Comparison of ENCODE assay signal across 13 cellular contexts in genomic region chr2:96604104-96604503, GRCh38. TPM values are rescaled to one million over a fixed set of nuclear protein-coding genes. Genes with fewer than 3 reads are reported as not detected.
DNase-seq lines count a peak whose midpoint lies in the region; ATAC-seq and TF ChIP-seq lines count a peak whose summit lies in the region.
"Had no signal": no experiment of that assay in that cellular context is flagged by ENCODE, and none has a peak within 500 bp of the region (broad histone marks: within the 10 kb centered on the region; RNA-seq: fewer than 3 reads in every experiment).

No MANE protein-coding gene starts in this region.

- H3K4me3 ChIP-seq in A673 (ENCODE audit: low read depth, low read length, poor library complexity, severe bottlenecking) (no peak overlapping the region), GM23338 (no peak overlapping the region), WERI-Rb-1 (ENCODE audit: low read depth, low read length) (no peak overlapping the region)
- H3K4me3 ChIP-seq: left ventricle myocardium inferior had no signal

- ATAC-seq in GM23338: peak; percentile 77
- ATAC-seq in HG02678 (IDR thresholded peaks at IDR 0.05; ENCODE audit: unreplicated experiment): no peak
- ATAC-seq: activated CD8-positive, alpha-beta T cell treated with anti-CD3 and anti-CD28 coated beads, Interleukin-2, amount 10 ng/mL, durations not matched to agents 7 days and 5 days had no signal

- no peaks in the 10 kb centered on the region for H3F3A ChIP-seq in GM23338 (replicated peaks; ENCODE audit: low read depth)

- peaks cover 85% of the 10 kb centered on the region for H3K36me3 Mint-ChIP-seq in GM23338 (ENCODE audit: low read depth)
- peaks cover 11% of the 10 kb centered on the region for H3K36me3 Mint-ChIP-seq in glutamatergic neuron (ENCODE audit: unreplicated experiment)

- H3K4me1 ChIP-seq in A673 (ENCODE audit: insufficient read depth, low read length, poor library complexity, severe bottlenecking): no peaks in the 10 kb centered on the region
- H3K4me1 ChIP-seq in GM23338 (ENCODE audit: insufficient read depth): no peaks in the 10 kb centered on the region

- TF ChIP-seq CTCF in A673 (conservative IDR thresholded peaks at IDR 0.05; ENCODE audit: low read depth, low read length): 0 out of 2 replicates have a peak, but pooled peaks have one; percentile 13
- peak; percentile 30 to 35; a peak in 3 of 4 replicates for TF ChIP-seq CTCF in GM23338 (conservative IDR thresholded peaks at IDR 0.05; ENCODE audit: low read depth in 2 of 2)
- 0 out of 2 replicates have a peak, but pooled peaks have one; percentile 35 for TF ChIP-seq CTCF in WERI-Rb-1 (IDR thresholded peaks at IDR 0.05; ENCODE audit: low read depth, low read length)
- no peak for TF ChIP-seq CTCF in glutamatergic neuron (IDR thresholded peaks at IDR 0.05; ENCODE audit: partially characterized antibody, unreplicated experiment)

- CTCF ChIA-PET in A673 (lab: Charles Lee): no interaction called here

- H3K9me3 Mint-ChIP-seq in GM23338 (no peaks in the 10 kb centered on the region), glutamatergic neuron (ENCODE audit: unreplicated experiment) (no peaks in the 10 kb centered on the region)
- H3K9me3 Mint-ChIP-seq: T-helper 2 cell treated with Interferon-gamma antibody and Interleukin-4, amounts not matched to agents 5 μg/mL and 100 μg/mL, for 36 hours had no signal

- no TSS peak for BruUV-seq in A673 (replicated peaks; lab: Mats Ljungman, UMichigan)

- H3K36me3 ChIP-seq in A673 (ENCODE audit: insufficient read depth, low read length, poor library complexity, severe bottlenecking) (peaks cover 98% of the 10 kb centered on the region), GM23338 (ENCODE audit: insufficient read depth) (peaks cover 55% of the 10 kb centered on the region), WERI-Rb-1 (peaks cover 99% of the 10 kb centered on the region)

- H3K4me3 Mint-ChIP-seq in GM23338: no peak overlapping the region
- H3K4me3 Mint-ChIP-seq in glutamatergic neuron (ENCODE audit: unreplicated experiment): no peak overlapping the region
- H3K4me3 Mint-ChIP-seq: activated CD8-positive, alpha-beta T cell treated with anti-CD3 and anti-CD28 coated beads, Interleukin-2, amount 10 ng/mL, durations not matched to agents 7 days and 5 days; T-helper 2 cell treated with Interferon-gamma antibody and Interleukin-4, amounts not matched to agents 5 μg/mL and 100 μg/mL, for 36 hours had no signal

- H3K9me3 ChIP-seq in A673 (ENCODE audit: low read depth, low read length, poor library complexity, severe bottlenecking) (no peaks in the 10 kb centered on the region), WERI-Rb-1 (ENCODE audit: severe bottlenecking) (no peaks in the 10 kb centered on the region)
- H3K9me3 ChIP-seq: left ventricle myocardium inferior had no signal

- H3K9me2 ChIP-seq in GM23338 (ENCODE audit: insufficient read depth): no peaks in the 10 kb centered on the region

- H3K79me2 ChIP-seq in GM23338 (replicated peaks; ENCODE audit: insufficient read depth): no peaks in the 10 kb centered on the region

- H3K27ac ChIP-seq in A673 (ENCODE audit: low read depth, low read length, poor library complexity, severe bottlenecking) (no peak overlapping the region), GM23338 (ENCODE audit: low read depth) (no peak overlapping the region), WERI-Rb-1 (no peak overlapping the region)
- H3K27ac ChIP-seq: left ventricle myocardium inferior had no signal

- H3K27ac Mint-ChIP-seq in GM23338 (no peak overlapping the region), glutamatergic neuron (ENCODE audit: unreplicated experiment) (no peak overlapping the region)
- H3K27ac Mint-ChIP-seq: activated CD8-positive, alpha-beta T cell treated with anti-CD3 and anti-CD28 coated beads, Interleukin-2, amount 10 ng/mL, durations not matched to agents 7 days and 5 days; T-helper 2 cell treated with Interferon-gamma antibody and Interleukin-4, amounts not matched to agents 5 μg/mL and 100 μg/mL, for 36 hours had no signal

- H2AFZ ChIP-seq in GM23338: no peak overlapping the region

- POLR2A ChIA-PET in A673 (lab: Charles Lee; ENCODE audit: low non-redundant PET): no interaction called here

- H3K27me3 ChIP-seq in A673 (replicated peaks; ENCODE audit: insufficient read depth, low read depth, low read length, poor library complexity) (no peaks in the 10 kb centered on the region), GM23338 (ENCODE audit: insufficient read depth) (no peaks in the 10 kb centered on the region), WERI-Rb-1 (ENCODE audit: insufficient read depth, low read depth, severe bottlenecking) (no peaks in the 10 kb centered on the region)

- H4K20me1 ChIP-seq in GM23338 (replicated peaks; ENCODE audit: insufficient read depth): peaks cover 5% of the 10 kb centered on the region; the same call in 1 of the 2 replicates

- no peaks in the 10 kb centered on the region for H3K27me3 Mint-ChIP-seq in GM23338 (ENCODE audit: insufficient read depth, low read depth, poor library complexity)
- no peaks in the 10 kb centered on the region for H3K27me3 Mint-ChIP-seq in glutamatergic neuron (ENCODE audit: unreplicated experiment)

- H3K4me1 Mint-ChIP-seq in GM23338: no peaks in the 10 kb centered on the region
- H3K4me1 Mint-ChIP-seq in glutamatergic neuron (ENCODE audit: low read depth, unreplicated experiment): no peaks in the 10 kb centered on the region

- intact Hi-C loops in A673 (cut with micrococcal nuclease; ENCODE audit: unreplicated experiment): loop anchor here (10.0 kb wide), 1 partner anchor 161 kb away; the partner anchor contains the start of gene CNNM4

- no peak overlapping the region for H3K4me2 ChIP-seq in GM23338

- DNase-seq in A673 (ENCODE audit: low spot score): no peak
- DNase-seq in GM23338 (ENCODE audit: low spot score): peak; percentile 38
- peak; percentile 12 for DNase-seq in WERI-Rb-1
- peak; percentile 29 for DNase-seq in glutamatergic neuron
- DNase-seq in NCI-H345 (lab: John Stamatoyannopoulos, UW): no peak
- DNase-seq in Ammon's horn (ENCODE audit: low spot score): no peak
- no peak for DNase-seq in SKM-1 (lab: John Stamatoyannopoulos, UW; ENCODE audit: unreplicated experiment)
- DNase-seq: activated CD8-positive, alpha-beta T cell treated with anti-CD3 and anti-CD28 coated beads, Interleukin-2, amount 10 ng/mL, durations not matched to agents 7 days and 5 days; activated naive CD4-positive, alpha-beta T cell treated with Interleukin-2 at 50 U/mL for 16 hours; EL; left ventricle myocardium inferior had no signal

TF ChIP-seq in GM23338, 12 proteins besides CTCF, POLR2A, EP300 and RAD21:
- TF ChIP-seq POLR2AphosphoS5 (IDR thresholded peaks at IDR 0.05; ENCODE audit: low read depth): no peak
TF ChIP-seq in GM23338: peak in this region for 0.

RNA-seq across cellular contexts. Expression of gene KANSL3, which starts 34.0 kb away (rescaled TPM):
- total RNA-seq in A673 (2021) (71.8 and 77.9 TPM in 2 replicates), glutamatergic neuron (ENCODE audit: unreplicated experiment) (32.5 TPM)
- total RNA-seq in GM23338 (2014; rRNA removed; shearing (Covaris generic)): 27.2 and 31.4 TPM in 2 replicates
- 7.2 and 8.9 TPM in 2 replicates for polyA plus RNA-seq in GM23338 (2016; fragmentation: Nextera tagmentation; extraction: Ambion mirVana)

RNA-seq across cellular contexts. Expression of gene FER1L5, which starts 38.5 kb away (rescaled TPM):
- total RNA-seq in A673 (2021) (1.2 TPM in 2 replicates), glutamatergic neuron (ENCODE audit: unreplicated experiment) (0.51 TPM)
- total RNA-seq in GM23338 (2014; rRNA removed; shearing (Covaris generic)): 0.27 and 0.76 TPM in 2 replicates
- 0.07 and 0.18 TPM in 2 replicates for polyA plus RNA-seq in GM23338 (2016; fragmentation: Nextera tagmentation; extraction: Ambion mirVana)
- total RNA-seq: activated CD8-positive, alpha-beta T cell treated with anti-CD3 and anti-CD28 coated beads, Interleukin-2, amount 10 ng/mL, durations not matched to agents 7 days and 5 days had no signal

Comparison
In these comparisons a context has a peak if more than half of its experiments do, and no peak if none do; other contexts are left out.
1. DNase-seq: peak in GM23338 (single experiment), WERI-Rb-1 (single experiment) and glutamatergic neuron (single experiment); none in A673 (single experiment), NCI-H345 (single experiment), Ammon's horn (single experiment) and SKM-1 (single experiment).